In genomic region chr9:83520292-83520691, GRCh38 we compare ENCODE assay signal across 26 cellular contexts.
"Had no signal": no experiment of that assay in that cellular context is flagged by ENCODE, and none has a peak within 500 bp of the region (broad histone marks: within the 10 kb centered on the region; RNA-seq: fewer than 3 reads in every experiment).

No MANE protein-coding gene starts in this region.

- H3K4me3 ChIP-seq: adrenal gland, body of pancreas, breast epithelium, SJCRH30, SK-N-MC had no signal

- H3K4me1 Mint-ChIP-seq: activated CD4-positive, alpha-beta T cell treated with anti-CD3 and anti-CD28 coated beads for 36 hours; activated CD4-positive, alpha-beta T cell treated with anti-CD3 and anti-CD28 coated beads, Interleukin-2, amount 10 ng/mL, durations not matched to agents 7 days and 5 days; activated naive CD4-positive, alpha-beta T cell treated with anti-CD3 and anti-CD28 coated beads, Interleukin-2, amount 50 U/mL, for 24 hours; activated naive CD8-positive, alpha-beta T cell treated with anti-CD3 and anti-CD28 coated beads, Interleukin-2, amount 10 ng/mL, durations not matched to agents 7 days and 5 days had no signal

- H3K27me3 ChIP-seq: adrenal gland, body of pancreas, breast epithelium, SJCRH30 had no signal

- H3K27ac Mint-ChIP-seq: activated CD4-positive, alpha-beta T cell treated with anti-CD3 and anti-CD28 coated beads for 36 hours; activated CD8-positive, alpha-beta T cell treated with anti-CD3 and anti-CD28 coated beads, Interleukin-2, amount 10 ng/mL, durations not matched to agents 7 days and 5 days; activated naive CD4-positive, alpha-beta T cell treated with anti-CD3 and anti-CD28 coated beads, Interleukin-2, amount 50 U/mL, for 24 hours; activated naive CD8-positive, alpha-beta T cell treated with anti-CD3 and anti-CD28 coated beads, Interleukin-2, amount 10 ng/mL, durations not matched to agents 7 days and 5 days; activated T-cell treated with anti-CD3 and anti-CD28 coated beads, Interleukin-2, amount 50 U/mL, for 24 hours; activated T-helper 2 cell treated with anti-CD3 and anti-CD28 coated beads, Interferon-gamma antibody, Interleukin-2, Interleukin-4, amounts not matched to agents 10 μg/mL and 5 μg/mL and 100 μg/mL, durations not matched to agents 14 hours and 24 hours and 36 hours had no signal

- DNase-seq: activated CD4-positive, alpha-beta T cell treated with anti-CD3 and anti-CD28 coated beads for 36 hours; activated CD4-positive, alpha-beta T cell treated with anti-CD3 and anti-CD28 coated beads, Interleukin-2, amount 10 ng/mL, durations not matched to agents 7 days and 5 days; activated CD4-positive, alpha-beta T cell treated with anti-CD3 and anti-CD28 coated beads, Interleukin-2, amount 50 U/mL, for 48 hours; activated CD8-positive, alpha-beta T cell treated with anti-CD3 and anti-CD28 coated beads, Interleukin-2, amount 10 ng/mL, durations not matched to agents 7 days and 5 days; activated gamma-delta T cell; activated naive CD4-positive, alpha-beta T cell treated with Interleukin-2 at 50 U/mL for 16 hours; activated naive CD8-positive, alpha-beta T cell treated with anti-CD3 and anti-CD28 coated beads, Interleukin-2, amount 10 ng/mL, durations not matched to agents 7 days and 5 days; activated T-cell treated with anti-CD3 and anti-CD28 coated beads, Interleukin-2, amount 50 U/mL, for 24 hours; adrenal gland; body of pancreas; NCI-H1092; NCI-H1436 treated with DMSO at 0.1 percent for 48 hours; NCI-H1694 treated with DMSO at 0.1 percent for 48 hours; NCI-H2029 treated with DMSO at 0.1 percent for 48 hours; NCI-H2107; NCI-H2171; NCI-H510A; NCI-H526; NCI-H748 treated with DMSO at 0.1 percent for 48 hours; SHP77; SJCRH30; T1000 had no signal

- H3K4me3 Mint-ChIP-seq: activated CD4-positive, alpha-beta T cell treated with anti-CD3 and anti-CD28 coated beads for 36 hours; activated CD4-positive, alpha-beta T cell treated with anti-CD3 and anti-CD28 coated beads, Interleukin-2, amount 10 ng/mL, durations not matched to agents 7 days and 5 days; activated CD8-positive, alpha-beta T cell treated with anti-CD3 and anti-CD28 coated beads, Interleukin-2, amount 10 ng/mL, durations not matched to agents 7 days and 5 days; activated naive CD4-positive, alpha-beta T cell treated with anti-CD3 and anti-CD28 coated beads, Interleukin-2, amount 50 U/mL, for 24 hours; activated naive CD8-positive, alpha-beta T cell treated with anti-CD3 and anti-CD28 coated beads, Interleukin-2, amount 10 ng/mL, durations not matched to agents 7 days and 5 days; activated T-cell treated with anti-CD3 and anti-CD28 coated beads, Interleukin-2, amount 50 U/mL, for 24 hours had no signal

- H3K4me1 ChIP-seq: adrenal gland, body of pancreas, breast epithelium had no signal

- H3K9me3 Mint-ChIP-seq: activated CD4-positive, alpha-beta T cell treated with anti-CD3 and anti-CD28 coated beads, Interleukin-2, amount 10 ng/mL, durations not matched to agents 7 days and 5 days; activated naive CD4-positive, alpha-beta T cell treated with anti-CD3 and anti-CD28 coated beads, Interleukin-2, amount 50 U/mL, for 24 hours; activated T-helper 2 cell treated with anti-CD3 and anti-CD28 coated beads, Interferon-gamma antibody, Interleukin-2, Interleukin-4, amounts not matched to agents 10 μg/mL and 5 μg/mL and 100 μg/mL, durations not matched to agents 14 hours and 24 hours and 36 hours had no signal

- H3K9me3 ChIP-seq: adrenal gland, body of pancreas, breast epithelium had no signal

- H3K27me3 Mint-ChIP-seq: activated naive CD4-positive, alpha-beta T cell treated with anti-CD3 and anti-CD28 coated beads, Interleukin-2, amount 50 U/mL, for 24 hours had no signal

- H3K36me3 Mint-ChIP-seq: activated naive CD8-positive, alpha-beta T cell treated with anti-CD3 and anti-CD28 coated beads, Interleukin-2, amount 10 ng/mL, durations not matched to agents 7 days and 5 days had no signal

- H3K36me3 ChIP-seq: adrenal gland, breast epithelium, SJCRH30 had no signal

- H3K27ac ChIP-seq: adrenal gland, body of pancreas, breast epithelium, SJCRH30, SK-N-MC had no signal

- ATAC-seq: activated CD4-positive, alpha-beta T cell treated with anti-CD3 and anti-CD28 coated beads for 36 hours; activated CD8-positive, alpha-beta T cell treated with anti-CD3 and anti-CD28 coated beads, Interleukin-2, amount 10 ng/mL, durations not matched to agents 7 days and 5 days; body of pancreas had no signal
